11 cellular contexts compared by ENCODE assay signal in genomic region chr1:58592521-58593134, GRCh38. TPM values are rescaled to one million over a fixed set of nuclear protein-coding genes. Genes with fewer than 3 reads are reported as not detected.
DNase-seq lines count a peak whose midpoint lies in the region; ATAC-seq, FAIRE-seq and TF ChIP-seq lines count a peak whose summit lies in the region.
"Had no signal": no experiment of that assay in that cellular context is flagged by ENCODE, and none has a peak within 500 bp of the region (broad histone marks: within the 10 kb centered on the region; RNA-seq: fewer than 3 reads in every experiment).

No MANE protein-coding gene starts in this region.

- DNase-seq in A172 (ENCODE audit: low spot score) (peak; percentile 95), HT-29 (ENCODE audit: low spot score) (peak; percentile 47), cardiac fibroblast (ENCODE audit: low read depth in 2 of 2) (peak; percentile 87 to 92), left lung (peak; percentile 74 to 88), T-helper 1 cell (no peak), GM12892 (ENCODE audit: insufficient read length) (no peak)
- DNase-seq: activated naive CD4-positive, alpha-beta T cell; CD4-positive, CD25-positive, alpha-beta regulatory T cell had no signal

- no peak for TF ChIP-seq CTCF in cardiac fibroblast (IDR thresholded peaks at IDR 0.05; ENCODE audit: low read depth, low read length)
- TF ChIP-seq CTCF in left lung (IDR thresholded peaks at IDR 0.05), result no peak

- no peaks in the 10 kb centered on the region for H3K36me3 ChIP-seq in left lung

- no peak for FAIRE-seq in GM12892 (lab: Jason Lieb, UNC)

- no peak for TF ChIP-seq POLR2A in GM12892 (IDR thresholded peaks at IDR 0.05; ENCODE audit: low read depth, low read length)

- peak overlapping the region; percentile 45 to 49 for H3K27ac ChIP-seq in left lung
- H3K27ac ChIP-seq: SK-N-MC had no signal

- no peak overlapping the region for H3K4me3 ChIP-seq in cardiac fibroblast (replicated peaks in 1 of 2; ENCODE audit: low read depth in 2 of 2, low read length in 2 of 2)
- no peak overlapping the region for H3K4me3 ChIP-seq in left lung
- H3K4me3 ChIP-seq: SK-N-MC had no signal

- peaks cover 5 to 9% of the 10 kb centered on the region in 2 donors for H3K4me1 ChIP-seq in left lung

- intact Hi-C loops in left lung (cut with DNase I), result no loop called here

- peak; percentile 95 for ATAC-seq in left lung
- no peak for ATAC-seq in HG03354 (IDR thresholded peaks at IDR 0.05; ENCODE audit: poor library complexity, severe bottlenecking, unreplicated experiment)
- ATAC-seq in HG02970 (IDR thresholded peaks at IDR 0.05; ENCODE audit: low FRiP score, unreplicated experiment), result no peak

- no peaks in the 10 kb centered on the region for H3K9me3 ChIP-seq in left lung

- no peaks in the 10 kb centered on the region for H3K27me3 ChIP-seq in left lung

RNA-seq across cellular contexts. Expression of gene TACSTD2, which starts 15.6 kb away (rescaled TPM):
- total RNA-seq in A172 (2014; rRNA removed; shearing (Covaris generic)), result not detected in 2 replicates
- 26.6 and 28.7 TPM in 2 replicates for total RNA-seq in HT-29 (2014; rRNA removed; shearing (Covaris generic))
- 100 to 1,000 TPM; 130 to 171 TPM for total RNA-seq in left lung
- polyA plus RNA-seq in GM12892 (2012; ENCODE audit: missing spikeins), result 0.11 TPM
- total RNA-seq: CD4-positive, CD25-positive, alpha-beta regulatory T cell had no signal

RNA-seq across cellular contexts. Expression of gene OMA1, which starts 46.1 kb away (rescaled TPM):
- 13.6 and 20.4 TPM in 2 replicates for total RNA-seq in A172 (2014; rRNA removed; shearing (Covaris generic))
- total RNA-seq in HT-29 (2014; rRNA removed; shearing (Covaris generic)), result 5.8 and 7.9 TPM in 2 replicates
- total RNA-seq in left lung, result 10 to 100 TPM; 26.4 to 28.3 TPM
- 42.6 TPM for polyA plus RNA-seq in GM12892 (2012; ENCODE audit: missing spikeins)

Comparison
In these comparisons a context has a peak if more than half of its experiments do, and no peak if none do; other contexts are left out.
1. DNase-seq: peak in A172 (single experiment), HT-29 (single experiment), cardiac fibroblast (2 of 2) and left lung (2 of 2); none in T-helper 1 cell (0 of 5) and GM12892 (single experiment).
2. RNA of gene TACSTD2, which starts 15.6 kb away (total RNA-seq): 130 to 171 TPM in left lung and 26.6 to 28.7 TPM in HT-29; not detected in A172; every median in the first group is over 10 times any median in the second.